In genomic region chr10:5895804-5896203, GRCh38 we compare ENCODE assay signal across 10 cellular contexts. TPM values are rescaled to one million over a fixed set of nuclear protein-coding genes. Genes with fewer than 3 reads are reported as not detected.
A peak's percentile ranks its signal among the peaks of the same experiment; 100 is the strongest.
DNase-seq lines count a peak whose midpoint lies in the region; ATAC-seq and TF ChIP-seq lines count a peak whose summit lies in the region.
"Had no signal": no experiment of that assay in that cellular context is flagged by ENCODE, and none has a peak within 500 bp of the region (broad histone marks: within the 10 kb centered on the region; RNA-seq: fewer than 3 reads in every experiment).

No MANE protein-coding gene starts in this region.

- peaks cover 0 to 4% (median 2%) of the 10 kb centered on the region in 4 donors for H3K9me3 ChIP-seq in upper lobe of left lung

- no peak overlapping the region for H3K4me3 Mint-ChIP-seq in central memory CD8-positive, alpha-beta T cell

- H3K4me1 Mint-ChIP-seq in central memory CD8-positive, alpha-beta T cell = peaks cover 69% of the 10 kb centered on the region

- DNase-seq in GM13976 (ENCODE audit: low spot score) (peak; percentile 60), COLO668 (lab: John Stamatoyannopoulos, UW; ENCODE audit: unreplicated experiment) (no peak), upper lobe of left lung (no peak), hippocampal formation (lab: John Stamatoyannopoulos, UW) (no peak)
- no peak for DNase-seq in central memory CD8-positive, alpha-beta T cell (ENCODE audit: low spot score in 2 of 2)
- DNase-seq: anterior cingulate cortex, foreskin keratinocyte had no signal

- 86 to 87% methylated on average over 9 of the region's 9 CpGs for WGBS in upper lobe of left lung, 2 donors

- H3K27me3 Mint-ChIP-seq in central memory CD8-positive, alpha-beta T cell = no peaks in the 10 kb centered on the region

- peaks cover 6% of the 10 kb centered on the region for H3K9me3 Mint-ChIP-seq in central memory CD8-positive, alpha-beta T cell

- TF ChIP-seq CTCF in GM13976 (IDR thresholded peaks at IDR 0.05; ENCODE audit: borderline replicate concordance, control extremely low read depth, extremely low read depth, insufficient read depth, missing control alignments) (no peak), upper lobe of left lung (IDR thresholded peaks at IDR 0.05) (no peak)

- H3K27ac Mint-ChIP-seq in central memory CD8-positive, alpha-beta T cell (ENCODE audit: low read depth) = peak overlapping the region; percentile 50

- no peak for TF ChIP-seq EP300 in upper lobe of left lung (IDR thresholded peaks at IDR 0.05)

- no peak overlapping the region for H3K27ac ChIP-seq in upper lobe of left lung
- H3K27ac ChIP-seq: foreskin keratinocyte had no signal

- H3K36me3 ChIP-seq in upper lobe of left lung = peaks cover 0 to 34% (median 10%) of the 10 kb centered on the region in 4 donors

- H3K4me3 ChIP-seq in upper lobe of left lung = no peak overlapping the region

- ATAC-seq in GM19438 (IDR thresholded peaks at IDR 0.05; ENCODE audit: low read depth, unreplicated experiment) (peak; percentile 63), HG03103 (IDR thresholded peaks at IDR 0.05; ENCODE audit: low read depth, unreplicated experiment) (peak; percentile 51), SK-N-SH treated with all-trans-retinoic acid at 6 μM for 48 hours (no peak), upper lobe of left lung (ENCODE audit: low FRiP score in 2 of 2) (no peak)
- no peak for ATAC-seq in central memory CD8-positive, alpha-beta T cell (replicated peaks; ENCODE audit: extremely low read depth, poor library complexity, severe bottlenecking)
- ATAC-seq: foreskin keratinocyte had no signal

- in situ Hi-C loops in GM13976 (cut with MboI; ENCODE audit: low sequenced_read_pairs, unreplicated experiment) = no loop called here

- TF ChIP-seq POLR2A in upper lobe of left lung (IDR thresholded peaks at IDR 0.05) = no peak

- H3K36me3 Mint-ChIP-seq in central memory CD8-positive, alpha-beta T cell (ENCODE audit: insufficient read depth) = peaks cover 8% of the 10 kb centered on the region

- H3K4me1 ChIP-seq in upper lobe of left lung = peaks cover 15 to 36% (median 25%) of the 10 kb centered on the region in 4 donors
- H3K4me1 ChIP-seq: foreskin keratinocyte had no signal

- H3K27me3 ChIP-seq in upper lobe of left lung = no peaks in the 10 kb centered on the region
- H3K27me3 ChIP-seq: foreskin keratinocyte had no signal

TF ChIP-seq in SK-N-SH treated with all-trans-retinoic acid at 6 μM for 48 hours, 23 proteins besides CTCF, POLR2A, EP300 and RAD21:
- TF ChIP-seq ZNF565 (CRISPR knock-in tag; conservative IDR thresholded peaks at IDR 0.05; ENCODE audit: low read depth) = no peak
- no peak for TF ChIP-seq ARNTL (CRISPR knock-in tag; IDR thresholded peaks at IDR 0.05; ENCODE audit: borderline replicate concordance, low read depth)
- no peak for TF ChIP-seq ZFP3 (CRISPR knock-in tag; IDR thresholded peaks at IDR 0.05)
- no peak for TF ChIP-seq POU6F1 (CRISPR knock-in tag; IDR thresholded peaks at IDR 0.05; ENCODE audit: borderline replicate concordance, low read depth)
- no peak for TF ChIP-seq ZFP30 (CRISPR knock-in tag; IDR thresholded peaks at IDR 0.05)
- no peak for TF ChIP-seq TOX (CRISPR knock-in tag; IDR thresholded peaks at IDR 0.05; ENCODE audit: borderline replicate concordance)
- no peak for TF ChIP-seq ZC3H10 (CRISPR knock-in tag; IDR thresholded peaks at IDR 0.05)
- TF ChIP-seq ESRRG (CRISPR knock-in tag; IDR thresholded peaks at IDR 0.05) = no peak
- TF ChIP-seq BACH2 (CRISPR knock-in tag; IDR thresholded peaks at IDR 0.05; ENCODE audit: borderline replicate concordance) = no peak
- no peak for TF ChIP-seq PPARA (CRISPR knock-in tag; IDR thresholded peaks at IDR 0.05; ENCODE audit: borderline replicate concordance)
- no peak for TF ChIP-seq PATZ1 (CRISPR knock-in tag; IDR thresholded peaks at IDR 0.05; ENCODE audit: borderline replicate concordance)
- no peak for TF ChIP-seq ZNF70 (CRISPR knock-in tag; IDR thresholded peaks at IDR 0.05)
- no peak for TF ChIP-seq ISL1 (CRISPR knock-in tag; IDR thresholded peaks at IDR 0.05)
- TF ChIP-seq GLIS3 (CRISPR knock-in tag; IDR thresholded peaks at IDR 0.05) = no peak
- TF ChIP-seq TCF4 (CRISPR knock-in tag; IDR thresholded peaks at IDR 0.05; ENCODE audit: borderline replicate concordance) = no peak

RNA-seq across cellular contexts. Expression of gene FBH1, which starts 5.8 kb away (rescaled TPM):
- 100 to 1,000 TPM in 2 of 6 donors, 10 to 100 TPM in 4; 62.4 to 186 (median 77.4) TPM for total RNA-seq in upper lobe of left lung

RNA-seq across cellular contexts. Expression of gene ANKRD16, which starts 6.1 kb away (rescaled TPM):
- total RNA-seq in upper lobe of left lung = 10 to 100 TPM in 2 of 6 donors, 1 to 10 TPM in 4; 4.3 to 27.2 (median 7.5) TPM

Comparison
In these comparisons a context has a peak if more than half of its experiments do, and no peak if none do; other contexts are left out.
1. ATAC-seq: peak in GM19438 (single experiment) and HG03103 (single experiment); none in central memory CD8-positive, alpha-beta T cell (single experiment), SK-N-SH treated with all-trans-retinoic acid at 6 μM for 48 hours (single experiment) and upper lobe of left lung (0 of 2).